8 cellular contexts compared by ENCODE assay signal in genomic region chr11:117143390-117143789, GRCh38. TPM values are rescaled to one million over a fixed set of nuclear protein-coding genes. Genes with fewer than 3 reads are reported as not detected.
DNase-seq lines count a peak whose midpoint lies in the region; ATAC-seq, FAIRE-seq and TF ChIP-seq lines count a peak whose summit lies in the region.

No MANE protein-coding gene starts in this region.

- DNase-seq in Ammon's horn (ENCODE audit: low spot score) (peak; percentile 48), GM20000 (ENCODE audit: low spot score) (peak; percentile 60), NCI-H1930 (lab: John Stamatoyannopoulos, UW) (peak; percentile 15 to 35), epithelial cell of prostate (ENCODE audit: low read depth, low spot score) (no peak), mucosa of descending colon (peak; percentile 62 to 77 (median 67)), GM12892 (ENCODE audit: insufficient read length) (no peak)
- DNase-seq in activated CD4-positive, alpha-beta T cell treated with anti-CD3 and anti-CD28 coated beads, Interleukin-2, amount 50 U/mL, for 48 hours = peak; percentile 33 to 38

- peak; percentile 60 for ATAC-seq in mucosa of descending colon

- no peak overlapping the region for H3K4me3 ChIP-seq in mucosa of descending colon
- peak overlapping the region; percentile 96 to 99 for H3K4me3 ChIP-seq in stomach smooth muscle (ENCODE audit: low read length in 2 of 2)

- peaks cover 20% of the 10 kb centered on the region for H3K4me1 ChIP-seq in mucosa of descending colon (ENCODE audit: low read depth)
- H3K4me1 ChIP-seq in stomach smooth muscle (ENCODE audit: control insufficient read depth, insufficient read depth, low read length) = peaks cover 11% of the 10 kb centered on the region

- intact Hi-C loops in mucosa of descending colon (cut with DNase I, micrococcal nuclease) = no loop called here

- FAIRE-seq in GM12892 (lab: Jason Lieb, UNC) = no peak

- peak overlapping the region; percentile 84 to 99 for H3K9ac ChIP-seq in stomach smooth muscle (ENCODE audit: low read length in 2 of 2)

- H3K36me3 ChIP-seq in mucosa of descending colon (ENCODE audit: low read depth) = no peaks in the 10 kb centered on the region
- H3K36me3 ChIP-seq in stomach smooth muscle (ENCODE audit: control insufficient read depth in 2 of 2, insufficient read depth in 2 of 2, low read length in 2 of 2) = peaks cover 4% of the 10 kb centered on the region in 2 donors

- H3K27ac ChIP-seq in epithelial cell of prostate (peak overlapping the region; percentile 87), stomach smooth muscle (ENCODE audit: low read length) (peak overlapping the region; percentile 89)

- H3K27me3 ChIP-seq in stomach smooth muscle (ENCODE audit: control insufficient read depth in 1 of 2, insufficient read depth in 2 of 2, low read length in 2 of 2) = no peaks in the 10 kb centered on the region

- H3K9me3 ChIP-seq in mucosa of descending colon = no peaks in the 10 kb centered on the region
- no peaks in the 10 kb centered on the region for H3K9me3 ChIP-seq in stomach smooth muscle (ENCODE audit: control insufficient read depth in 2 of 2, low read length in 2 of 2)

- TF ChIP-seq CTCF in GM20000 (IDR thresholded peaks at IDR 0.05; ENCODE audit: extremely low read depth, missing control alignments) = no peak
- no peak for TF ChIP-seq CTCF in mucosa of descending colon (IDR thresholded peaks at IDR 0.05)

- no peak for TF ChIP-seq POLR2A in GM12892 (IDR thresholded peaks at IDR 0.05; ENCODE audit: low read depth, low read length)

RNA-seq across cellular contexts. Expression of gene PAFAH1B2, which starts 0.7 kb away (rescaled TPM):
- 10 to 100 TPM; 67.9 to 72.7 (median 71.9) TPM for total RNA-seq in mucosa of descending colon
- polyA plus RNA-seq in GM12892 (2012; ENCODE audit: missing spikeins) = 22.2 TPM

RNA-seq across cellular contexts. Expression of gene SIDT2, which starts 35.2 kb away (rescaled TPM):
- total RNA-seq in mucosa of descending colon = 10 to 100 TPM; 69.8 to 76.3 (median 71.4) TPM
- polyA plus RNA-seq in GM12892 (2012; ENCODE audit: missing spikeins) = 13.6 TPM

RNA-seq across cellular contexts. Expression of gene SIK3, which starts 45.2 kb away (rescaled TPM):
- 10 to 100 TPM; 28.1 to 55.6 (median 41.8) TPM for total RNA-seq in mucosa of descending colon
- 17.6 TPM for polyA plus RNA-seq in GM12892 (2012; ENCODE audit: missing spikeins)

RNA-seq across cellular contexts. Expression of gene TAGLN, which starts 55.8 kb away (rescaled TPM):
- 1,000 to 10,000 TPM in 1 of 3 donors, 100 to 1,000 TPM in 2; 126 to 3,893 (median 593) TPM for total RNA-seq in mucosa of descending colon
- 4.5 TPM for polyA plus RNA-seq in GM12892 (2012; ENCODE audit: missing spikeins)

Comparison
In these comparisons a context has a peak if more than half of its experiments do, and no peak if none do; other contexts are left out.
1. DNase-seq: peak in Ammon's horn (single experiment), GM20000 (single experiment), NCI-H1930 (2 of 2), activated CD4-positive, alpha-beta T cell treated with anti-CD3 and anti-CD28 coated beads, Interleukin-2, amount 50 U/mL, for 48 hours (2 of 2) and mucosa of descending colon (3 of 3); none in epithelial cell of prostate (single experiment) and GM12892 (single experiment).